ENCODE assay signal across 8 cellular contexts in the genomic region with DNA sequence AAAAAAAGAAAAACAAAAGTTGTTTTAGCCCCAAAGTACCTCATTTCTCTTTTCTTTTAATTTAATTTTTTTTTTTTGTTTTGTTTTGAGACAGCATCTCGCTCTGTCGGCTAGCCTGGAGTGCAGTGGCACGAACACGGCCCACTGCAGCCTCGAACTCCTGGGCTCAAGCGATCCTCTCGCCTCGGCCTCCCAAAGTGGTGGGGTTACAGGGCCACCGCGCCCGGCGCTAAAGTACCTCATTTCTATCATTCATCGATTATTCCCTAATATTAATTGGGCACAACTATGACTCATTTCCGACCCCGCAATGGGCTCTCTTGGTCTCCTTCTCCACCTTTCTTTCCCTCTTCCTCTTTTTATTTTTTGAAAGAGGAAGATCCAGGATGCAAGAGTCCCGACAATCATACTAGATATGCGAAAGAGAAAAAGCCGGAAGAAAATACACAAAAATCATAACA. TPM values are rescaled to one million over a fixed set of nuclear protein-coding genes. Genes with fewer than 3 reads are reported as not detected.
A peak's percentile ranks its signal among the peaks of the same experiment; 100 is the strongest.
DNase-seq lines count a peak whose midpoint lies in the region; ATAC-seq and TF ChIP-seq lines count a peak whose summit lies in the region.

No MANE protein-coding gene starts in this region.

- H3K4me3 ChIP-seq in HUES48 (ENCODE audit: low read depth, low read length) = peak overlapping the region; percentile 63
- peak overlapping the region in 2 of 4 donors; percentile 41 to 67 for H3K4me3 ChIP-seq in adrenal gland
- H3K4me3 ChIP-seq in mesendoderm (ENCODE audit: low read length) = no peak overlapping the region

- intact Hi-C loops in adrenal gland (cut with DNase I) = no loop called here

- H4K8ac ChIP-seq in mesendoderm (ENCODE audit: low read depth, low read length) = no peak overlapping the region

- H3K9me3 ChIP-seq in HUES48 (ENCODE audit: control insufficient read depth, insufficient read depth, low read length) = no peaks in the 10 kb centered on the region
- H3K9me3 ChIP-seq in adrenal gland (replicated peaks in 1 of 3) = no peaks in the 10 kb centered on the region

- TF ChIP-seq POLR2A in adrenal gland (IDR thresholded peaks at IDR 0.05) = no peak

- H3K56ac ChIP-seq in mesendoderm (ENCODE audit: low read length) = peak overlapping the region; percentile 76

- H2BK120ac ChIP-seq in mesendoderm (ENCODE audit: low read depth, low read length) = no peak overlapping the region

- H3K9ac ChIP-seq in HUES48 (ENCODE audit: low read depth, low read length) (no peak overlapping the region), mesendoderm (ENCODE audit: low read length) (peak overlapping the region; percentile 59)

- no peak overlapping the region for H2BK5ac ChIP-seq in mesendoderm (ENCODE audit: low read length)

- WGBS in adrenal gland, 4 donors = 30 to 44% (median 41%) methylated on average over 18 of the region's 18 CpGs
- no CpG with 5 or more reads among the region's 18 CpGs for WGBS in mesendoderm (ENCODE audit: extremely low coverage, insufficient coverage, low lambda C conversion rate)

- no peaks in the 10 kb centered on the region for H3K79me2 ChIP-seq in mesendoderm (ENCODE audit: control insufficient read depth, insufficient read depth, low read length)

- peak; percentile 66 to 70 for DNase-seq in AML-193 (lab: John Stamatoyannopoulos, UW)
- no peak for DNase-seq in adrenal gland
- DNase-seq in mesendoderm = no peak
- no peak for DNase-seq in NCI-H1417 (lab: John Stamatoyannopoulos, UW)
- DNase-seq in stimulated activated naive CD4-positive, alpha-beta T cell (lab: John Stamatoyannopoulos, UW) = no peak
- DNase-seq in germinal center (ENCODE audit: low spot score) = no peak

- no peaks in the 10 kb centered on the region; the same call in 1 of the 2 replicates for H3K4me1 ChIP-seq in HUES48 (ENCODE audit: control insufficient read depth, insufficient read depth, low read length)
- peaks cover 17 to 24% of the 10 kb centered on the region in 2 donors for H3K4me1 ChIP-seq in adrenal gland (replicated peaks in 1 of 2)
- no peaks in the 10 kb centered on the region for H3K4me1 ChIP-seq in mesendoderm (ENCODE audit: control insufficient read depth, low read depth, low read length)

- no peak overlapping the region for H3K4ac ChIP-seq in mesendoderm (ENCODE audit: low read depth, low read length)

- H2BK15ac ChIP-seq in mesendoderm (replicated peaks; ENCODE audit: low read depth) = no peak overlapping the region

- H3K79me1 ChIP-seq in mesendoderm (ENCODE audit: low read length) = peaks cover 1% of the 10 kb centered on the region

- H3K18ac ChIP-seq in mesendoderm (ENCODE audit: low read length) = no peak overlapping the region

- ATAC-seq in GM21390 (IDR thresholded peaks at IDR 0.05; ENCODE audit: unreplicated experiment) = no peak

- H3K27ac ChIP-seq in HUES48 (ENCODE audit: low read depth, low read length) = no peak overlapping the region
- H3K27ac ChIP-seq in adrenal gland = peak overlapping the region in 4 of 5 donors; percentile 64 to 92 (median 84)
- H3K27ac ChIP-seq in mesendoderm (ENCODE audit: low read depth, low read length) = no peak overlapping the region

- H4K5ac ChIP-seq in mesendoderm (ENCODE audit: low read length) = no peak overlapping the region

- H3K4me2 ChIP-seq in mesendoderm (ENCODE audit: low read length) = peak overlapping the region; percentile 62

- H3K27me3 ChIP-seq in HUES48 (ENCODE audit: control insufficient read depth, insufficient read depth, low read length) (peaks cover 8% of the 10 kb centered on the region), adrenal gland (no peaks in the 10 kb centered on the region), mesendoderm (ENCODE audit: insufficient read depth, low read length, poor library complexity) (no peaks in the 10 kb centered on the region)

- no peak overlapping the region for H3K23ac ChIP-seq in mesendoderm (ENCODE audit: low read length)

- H3K36me3 ChIP-seq in HUES48 (ENCODE audit: control insufficient read depth, insufficient read depth, low read length) = no peaks in the 10 kb centered on the region
- H3K36me3 ChIP-seq in adrenal gland (replicated peaks in 1 of 2) = peaks cover 0 to 4% of the 10 kb centered on the region in 2 donors
- no peaks in the 10 kb centered on the region for H3K36me3 ChIP-seq in mesendoderm (ENCODE audit: control insufficient read depth, insufficient read depth, low read length)

- H2AK5ac ChIP-seq in mesendoderm (ENCODE audit: low read length) = no peak overlapping the region

- TF ChIP-seq CTCF in adrenal gland (IDR thresholded peaks at IDR 0.05) = no peak

RNA-seq across cellular contexts. Expression of a gene that starts 0.5 kb away (rescaled TPM):
- total RNA-seq in adrenal gland = 100 to 1,000 TPM in 2 of 8 donors, 10 to 100 TPM in 6; 62.0 to 114 (median 83.9) TPM
- polyA plus RNA-seq in adrenal gland = 100 to 1,000 TPM in 2 of 3 donors, 10 to 100 TPM in 1; 35.3 to 152 (median 119) TPM
- 14.4 TPM for polyA plus RNA-seq in mesendoderm (2013, experiment 1 of 2)
- 14.2 TPM for polyA plus RNA-seq in mesendoderm (2013, experiment 2 of 2)

RNA-seq across cellular contexts. Expression of a gene that starts 13.3 kb away (rescaled TPM):
- total RNA-seq in adrenal gland = 100 to 1,000 TPM in 3 of 8 donors, 10 to 100 TPM in 5; 73.6 to 257 (median 98.0) TPM
- polyA plus RNA-seq in adrenal gland = 100 to 1,000 TPM in 2 of 3 donors, 10 to 100 TPM in 1; 15.5 to 103 (median 102) TPM
- 27.8 TPM for polyA plus RNA-seq in mesendoderm (2013, experiment 1 of 2)
- 25.7 TPM for polyA plus RNA-seq in mesendoderm (2013, experiment 2 of 2)

RNA-seq across cellular contexts. Expression of a gene that starts 22.9 kb away (rescaled TPM):
- 100 to 1,000 TPM in 1 of 8 donors, 10 to 100 TPM in 7; 24.8 to 146 (median 53.3) TPM for total RNA-seq in adrenal gland
- polyA plus RNA-seq in adrenal gland = 10 to 100 TPM; 42.6 to 70.9 (median 62.1) TPM
- 26.1 TPM for polyA plus RNA-seq in mesendoderm (2013, experiment 1 of 2)
- 26.5 TPM for polyA plus RNA-seq in mesendoderm (2013, experiment 2 of 2)

RNA-seq across cellular contexts. Expression of a gene that starts 25.7 kb away (rescaled TPM):
- 100 to 1,000 TPM in 1 of 8 donors, 10 to 100 TPM in 7; 34.0 to 218 (median 56.3) TPM for total RNA-seq in adrenal gland
- polyA plus RNA-seq in adrenal gland = 100 to 1,000 TPM in 1 of 3 donors, 10 to 100 TPM in 2; 55.4 to 110 (median 85.6) TPM
- polyA plus RNA-seq in mesendoderm (2013, experiment 1 of 2) = 46.8 TPM
- polyA plus RNA-seq in mesendoderm (2013, experiment 2 of 2) = 48.6 TPM

RNA-seq across cellular contexts. Expression of a gene that starts 27.2 kb away (rescaled TPM):
- total RNA-seq in adrenal gland = 1 to 10 TPM in 5 of 8 donors, under 1 TPM in 2, not detected in 1; 0.54 to 3.8 (median 1.6) TPM
- polyA plus RNA-seq in adrenal gland = 1 to 10 TPM in 2 of 3 donors, under 1 TPM in 1; 0.31 to 2.1 (median 1.1) TPM
- 0.06 TPM for polyA plus RNA-seq in mesendoderm (2013, experiment 1 of 2)
- not detected for polyA plus RNA-seq in mesendoderm (2013, experiment 2 of 2)

Comparison
In these comparisons a context has a peak if more than half of its experiments do, and no peak if none do; other contexts are left out.
1. DNase-seq: peak in AML-193 (2 of 2); none in adrenal gland (0 of 7), mesendoderm (single experiment), NCI-H1417 (0 of 3), stimulated activated naive CD4-positive, alpha-beta T cell (0 of 6) and germinal center (single experiment).
2. H3K27ac ChIP-seq: peak in adrenal gland (4 of 5); none in HUES48 (single experiment) and mesendoderm (single experiment).